In the genomic region with DNA sequence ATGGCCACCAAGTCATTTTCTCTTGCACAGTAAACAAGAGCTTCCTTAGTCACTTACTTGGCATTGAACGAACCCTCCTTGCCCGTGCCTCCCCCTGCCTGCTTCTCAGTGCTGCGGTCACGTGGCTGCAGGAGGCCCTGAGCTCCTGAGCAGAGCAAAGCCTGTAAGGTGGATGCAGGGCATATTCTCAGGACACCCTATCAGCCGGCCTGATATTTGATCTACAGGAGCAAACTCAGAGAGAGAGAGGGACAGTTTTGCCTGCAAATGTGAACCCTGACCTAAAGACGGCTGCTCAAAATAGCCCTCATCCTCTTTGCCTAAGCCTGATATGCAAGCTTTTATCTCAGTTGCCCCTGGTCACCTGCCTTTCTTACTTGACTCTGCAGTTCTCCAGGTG, we compare ENCODE assay signal across 12 cellular contexts.
DNase-seq lines count a peak whose midpoint lies in the region; ATAC-seq and TF ChIP-seq lines count a peak whose summit lies in the region.
"Had no signal": no experiment of that assay in that cellular context is flagged by ENCODE, and none has a peak within 500 bp of the region (broad histone marks: within the 10 kb centered on the region; RNA-seq: fewer than 3 reads in every experiment).

No MANE protein-coding gene starts in this region.

- H3K27me3 ChIP-seq in GM23338 (ENCODE audit: insufficient read depth) (no peaks in the 10 kb centered on the region), PC-3 (ENCODE audit: low read length) (no peaks in the 10 kb centered on the region), cardiac muscle cell (no peaks in the 10 kb centered on the region)

- H3K4me1 Mint-ChIP-seq in GM23338: peaks cover 18% of the 10 kb centered on the region
- H3K4me1 Mint-ChIP-seq in activated T-helper 1 cell treated with anti-CD3 and anti-CD28 coated beads, Interleukin-12 subunit alpha, Interleukin-12 subunit beta, Interleukin-2, Interleukin-4 antibody, amounts not matched to agents 30 ng/mL and 10 ng/mL and 1 ng/mL, durations not matched to agents 14 hours and 24 hours and 36 hours (ENCODE audit: low read depth): no peaks in the 10 kb centered on the region
- H3K4me1 Mint-ChIP-seq: activated B cell treated with CpG ODN at 0.5 μM for 24 hours had no signal

- H3K9me3 ChIP-seq in PC-3 (ENCODE audit: low read length) (no peaks in the 10 kb centered on the region), cardiac muscle cell (ENCODE audit: low read depth) (no peaks in the 10 kb centered on the region)

- H3K4me3 Mint-ChIP-seq in GM23338: no peak overlapping the region
- no peak overlapping the region for H3K4me3 Mint-ChIP-seq in activated T-helper 1 cell treated with anti-CD3 and anti-CD28 coated beads, Interleukin-12 subunit alpha, Interleukin-12 subunit beta, Interleukin-2, Interleukin-4 antibody, amounts not matched to agents 30 ng/mL and 10 ng/mL and 1 ng/mL, durations not matched to agents 14 hours and 24 hours and 36 hours
- H3K4me3 Mint-ChIP-seq: activated B cell treated with CpG ODN at 0.5 μM for 24 hours had no signal

- no peak overlapping the region for H2AFZ ChIP-seq in GM23338
- H2AFZ ChIP-seq in PC-3 (ENCODE audit: low read length): no peak overlapping the region

- POLR2A ChIA-PET in PC-3 (lab: Charles Lee; ENCODE audit: unreplicated experiment): interaction anchor here (0.8 kb wide), 1 partner anchor 9 kb away, joined by 4 read pairs; no protein-coding TSS in a partner anchor

- no peak overlapping the region for H3K27ac Mint-ChIP-seq in GM23338
- no peak overlapping the region for H3K27ac Mint-ChIP-seq in activated T-helper 1 cell treated with anti-CD3 and anti-CD28 coated beads, Interleukin-12 subunit alpha, Interleukin-12 subunit beta, Interleukin-2, Interleukin-4 antibody, amounts not matched to agents 30 ng/mL and 10 ng/mL and 1 ng/mL, durations not matched to agents 14 hours and 24 hours and 36 hours
- H3K27ac Mint-ChIP-seq: activated B cell treated with CpG ODN at 0.5 μM for 24 hours had no signal

- no TSS peak for BruUV-seq in PC-3 (replicated peaks; lab: Mats Ljungman, UMichigan)

- H3K27ac ChIP-seq in GM23338 (ENCODE audit: low read depth) (no peak overlapping the region), PC-3 (ENCODE audit: low read length) (no peak overlapping the region), cardiac muscle cell (peak overlapping the region; percentile 94)
- H3K27ac ChIP-seq: KMS-11 had no signal

- H4K20me1 ChIP-seq in GM23338 (replicated peaks; ENCODE audit: insufficient read depth) (no peaks in the 10 kb centered on the region), PC-3 (ENCODE audit: low read length) (no peaks in the 10 kb centered on the region)

- H3K27me3 Mint-ChIP-seq in GM23338 (ENCODE audit: insufficient read depth, low read depth, poor library complexity): no peaks in the 10 kb centered on the region
- H3K27me3 Mint-ChIP-seq in activated T-helper 1 cell treated with anti-CD3 and anti-CD28 coated beads, Interleukin-12 subunit alpha, Interleukin-12 subunit beta, Interleukin-2, Interleukin-4 antibody, amounts not matched to agents 30 ng/mL and 10 ng/mL and 1 ng/mL, durations not matched to agents 14 hours and 24 hours and 36 hours (ENCODE audit: insufficient read depth): no peaks in the 10 kb centered on the region
- H3K27me3 Mint-ChIP-seq: activated B cell treated with CpG ODN at 0.5 μM for 24 hours had no signal

- no peaks in the 10 kb centered on the region for H3K9me3 Mint-ChIP-seq in GM23338
- no peaks in the 10 kb centered on the region for H3K9me3 Mint-ChIP-seq in activated T-helper 1 cell treated with anti-CD3 and anti-CD28 coated beads, Interleukin-12 subunit alpha, Interleukin-12 subunit beta, Interleukin-2, Interleukin-4 antibody, amounts not matched to agents 30 ng/mL and 10 ng/mL and 1 ng/mL, durations not matched to agents 14 hours and 24 hours and 36 hours
- H3K9me3 Mint-ChIP-seq: activated B cell treated with CpG ODN at 0.5 μM for 24 hours had no signal

- peak; percentile 96 for ATAC-seq in GM23338
- ATAC-seq in PC-3: peak; percentile 78

- H3K4me2 ChIP-seq in GM23338 (no peak overlapping the region), PC-3 (ENCODE audit: low read length) (no peak overlapping the region)
- H3K4me2 ChIP-seq: KMS-11 had no signal

- H3K4me1 ChIP-seq in GM23338 (ENCODE audit: insufficient read depth) (0 out of 2 replicates have a peak, but pooled peaks cover 14% of the 10 kb centered on the region), PC-3 (ENCODE audit: insufficient read depth, low read length) (peaks cover 7% of the 10 kb centered on the region), cardiac muscle cell (ENCODE audit: low read depth) (peaks cover 46% of the 10 kb centered on the region)

- TF ChIP-seq CTCF in GM23338 (conservative IDR thresholded peaks at IDR 0.05; ENCODE audit: low read depth in 2 of 2) (no peak), PC-3 (conservative IDR thresholded peaks at IDR 0.05; ENCODE audit: low read depth, low read length) (no peak), cardiac muscle cell (IDR thresholded peaks at IDR 0.05; ENCODE audit: low read depth, low read length) (no peak)

- H3K4me3 ChIP-seq in GM23338 (no peak overlapping the region), PC-3 (ENCODE audit: low read length) (no peak overlapping the region), cardiac muscle cell (no peak overlapping the region)

- peak; percentile 36 for DNase-seq in GM23338 (ENCODE audit: low spot score)
- DNase-seq in PC-3: peak; percentile 42
- peak; percentile 33 to 94 for DNase-seq in cardiac muscle cell (ENCODE audit: low read depth in 1 of 2, low spot score in 1 of 2)
- DNase-seq in renal cortical epithelial cell (ENCODE audit: low read depth): peak; percentile 35
- DNase-seq in SW 1271 (lab: John Stamatoyannopoulos, UW): no peak
- no peak for DNase-seq in activated T-helper 1 cell treated with anti-CD3 and anti-CD28 coated beads, Interleukin-12 subunit alpha, Interleukin-12 subunit beta, Interleukin-2, Interleukin-4 antibody, amounts not matched to agents 30 ng/mL and 10 ng/mL and 1 ng/mL, durations not matched to agents 14 hours and 24 hours and 36 hours (ENCODE audit: low spot score)
- DNase-seq in HT-29 (ENCODE audit: low spot score): no peak
- DNase-seq in UCSD-AML1 (lab: John Stamatoyannopoulos, UW; ENCODE audit: unreplicated experiment): no peak
- DNase-seq: activated B cell treated with CpG ODN at 0.5 μM for 24 hours; activated naive CD4-positive, alpha-beta T cell treated with anti-CD3 and anti-CD28 coated beads, Interleukin-2, amount 50 U/mL, for 16 hours; stimulated activated CD4-positive, alpha-beta T cell treated with anti-CD3 and anti-CD28 coated beads, Interleukin-2, amount 100 ng/mL, for 24 hours had no signal

- H3K9me2 ChIP-seq in GM23338 (ENCODE audit: insufficient read depth) (no peaks in the 10 kb centered on the region), PC-3 (replicated peaks; ENCODE audit: low read length) (no peaks in the 10 kb centered on the region)

- no peak overlapping the region for H3K9ac ChIP-seq in PC-3 (ENCODE audit: low read length)
- H3K9ac ChIP-seq: KMS-11 had no signal

- peaks cover 21% of the 10 kb centered on the region for H3K36me3 Mint-ChIP-seq in GM23338 (ENCODE audit: low read depth)
- peaks cover 17% of the 10 kb centered on the region for H3K36me3 Mint-ChIP-seq in activated T-helper 1 cell treated with anti-CD3 and anti-CD28 coated beads, Interleukin-12 subunit alpha, Interleukin-12 subunit beta, Interleukin-2, Interleukin-4 antibody, amounts not matched to agents 30 ng/mL and 10 ng/mL and 1 ng/mL, durations not matched to agents 14 hours and 24 hours and 36 hours (ENCODE audit: low read depth)

- intact Hi-C loops in PC-3 (cut with micrococcal nuclease): no loop called here
- intact Hi-C loops in activated T-helper 1 cell treated with anti-CD3 and anti-CD28 coated beads, Interleukin-12 subunit alpha, Interleukin-12 subunit beta, Interleukin-2, Interleukin-4 antibody, amounts not matched to agents 30 ng/mL and 10 ng/mL and 1 ng/mL, durations not matched to agents 14 hours and 24 hours and 36 hours (cut with micrococcal nuclease): no loop called here

- H3F3A ChIP-seq in GM23338 (replicated peaks; ENCODE audit: low read depth): no peaks in the 10 kb centered on the region
- no peaks in the 10 kb centered on the region for H3F3A ChIP-seq in PC-3 (ENCODE audit: low read length, unreplicated experiment)

- CTCF ChIA-PET in PC-3 (lab: Charles Lee): no interaction called here

- 0 out of 2 replicates have a peak, but pooled peaks cover 7% of the 10 kb centered on the region for H3K36me3 ChIP-seq in GM23338 (ENCODE audit: insufficient read depth)
- H3K36me3 ChIP-seq in PC-3 (ENCODE audit: low read depth, low read length): peaks cover 3% of the 10 kb centered on the region; the same call in 1 of the 2 replicates
- H3K36me3 ChIP-seq in cardiac muscle cell: peaks cover 5% of the 10 kb centered on the region

- no peaks in the 10 kb centered on the region for H3K79me2 ChIP-seq in GM23338 (replicated peaks; ENCODE audit: insufficient read depth)
- no peaks in the 10 kb centered on the region for H3K79me2 ChIP-seq in PC-3 (ENCODE audit: low read length)

TF ChIP-seq in GM23338, 12 proteins besides CTCF, POLR2A, EP300 and RAD21:
- TF ChIP-seq, protein P1, sequence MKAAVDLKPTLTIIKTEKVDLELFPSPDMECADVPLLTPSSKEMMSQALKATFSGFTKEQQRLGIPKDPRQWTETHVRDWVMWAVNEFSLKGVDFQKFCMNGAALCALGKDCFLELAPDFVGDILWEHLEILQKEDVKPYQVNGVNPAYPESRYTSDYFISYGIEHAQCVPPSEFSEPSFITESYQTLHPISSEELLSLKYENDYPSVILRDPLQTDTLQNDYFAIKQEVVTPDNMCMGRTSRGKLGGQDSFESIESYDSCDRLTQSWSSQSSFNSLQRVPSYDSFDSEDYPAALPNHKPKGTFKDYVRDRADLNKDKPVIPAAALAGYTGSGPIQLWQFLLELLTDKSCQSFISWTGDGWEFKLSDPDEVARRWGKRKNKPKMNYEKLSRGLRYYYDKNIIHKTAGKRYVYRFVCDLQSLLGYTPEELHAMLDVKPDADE (IDR thresholded peaks at IDR 0.05): no peak
- TF ChIP-seq STAT1 (IDR thresholded peaks at IDR 0.05; ENCODE audit: unreplicated experiment): no peak
- TF ChIP-seq EZH2 (IDR thresholded peaks at IDR 0.05; ENCODE audit: low read depth, unreplicated experiment): no peak
- TF ChIP-seq NANOG (IDR thresholded peaks at IDR 0.05; ENCODE audit: borderline replicate concordance): no peak
- no peak for TF ChIP-seq ZNF114 (CRISPR knock-in tag; IDR thresholded peaks at IDR 0.05)
- no peak for TF ChIP-seq CREB1 (CRISPR knock-in tag; IDR thresholded peaks at IDR 0.05; ENCODE audit: low read depth)

Comparison
In these comparisons a context has a peak if more than half of its experiments do, and no peak if none do; other contexts are left out.
1. DNase-seq: peak in GM23338 (single experiment), PC-3 (single experiment), cardiac muscle cell (2 of 2) and renal cortical epithelial cell (single experiment); none in SW 1271 (0 of 2), activated T-helper 1 cell treated with anti-CD3 and anti-CD28 coated beads, Interleukin-12 subunit alpha, Interleukin-12 subunit beta, Interleukin-2, Interleukin-4 antibody, amounts not matched to agents 30 ng/mL and 10 ng/mL and 1 ng/mL, durations not matched to agents 14 hours and 24 hours and 36 hours (single experiment), HT-29 (single experiment) and UCSD-AML1 (single experiment).